ENCODE assay signal across 30 cellular contexts in genomic region chr11:46471943-46472661, GRCh38.
DNase-seq lines count a peak whose midpoint lies in the region; TF ChIP-seq lines count a peak whose summit lies in the region.
"Had no signal": no experiment of that assay in that cellular context is flagged by ENCODE, and none has a peak within 500 bp of the region (broad histone marks: within the 10 kb centered on the region; RNA-seq: fewer than 3 reads in every experiment).

No MANE protein-coding gene starts in this region.

- H2AFZ ChIP-seq in PC-9 (no peak overlapping the region), hepatocyte (no peak overlapping the region), trophoblast cell (ENCODE audit: insufficient read depth, low read length, poor library complexity) (no peak overlapping the region)

- 87% methylated on average over 5 of the region's 5 CpGs for WGBS in hepatocyte (ENCODE audit: low lambda C conversion rate, missing lambda C conversion rate)
- no CpG with 5 or more reads among the region's 5 CpGs for WGBS in trophoblast cell (ENCODE audit: extremely low coverage, insufficient coverage, insufficient read length)

- no peak overlapping the region for H4K8ac ChIP-seq in trophoblast cell (ENCODE audit: low read depth, low read length)

- no peak overlapping the region for H4K91ac ChIP-seq in trophoblast cell (ENCODE audit: low read depth, low read length)

- H2AK5ac ChIP-seq in trophoblast cell (ENCODE audit: low read length), result no peak overlapping the region

- CTCF ChIA-PET in Caco-2 (lab: Charles Lee), result interaction anchor here (0.6 to 1.3 kb wide), 2 partner anchors 82 to 135 kb away, joined by 3 read pairs; no protein-coding TSS in a partner anchor
- CTCF ChIA-PET in PC-9 (lab: Charles Lee), result no interaction called here

- no peaks in the 10 kb centered on the region for H3K27me3 Mint-ChIP-seq in Caco-2 (ENCODE audit: insufficient read depth, unreplicated experiment)
- H3K27me3 Mint-ChIP-seq: activated CD4-positive, alpha-beta T cell treated with anti-CD3 and anti-CD28 coated beads for 36 hours; B cell; CD4-positive, alpha-beta memory T cell; natural killer cell treated with Interleukin-12 subunit alpha and Interleukin-12 subunit beta and Interleukin-15 and Interleukin-18, amount 100 ng/mL, for 72 hours had no signal

- H3K4me1 ChIP-seq in Caco-2 (peaks cover 23% of the 10 kb centered on the region), PC-9 (replicated peaks; ENCODE audit: insufficient read depth) (peaks cover 26% of the 10 kb centered on the region), hepatocyte (ENCODE audit: insufficient read depth) (peaks cover 12% of the 10 kb centered on the region), trophoblast cell (ENCODE audit: control insufficient read depth in 1 of 2, insufficient read depth in 2 of 2, low read length in 2 of 2) (no peaks in the 10 kb centered on the region)

- no peak overlapping the region for H3K14ac ChIP-seq in trophoblast cell (ENCODE audit: low read length)

- no peak overlapping the region for H3K27ac Mint-ChIP-seq in Caco-2 (ENCODE audit: unreplicated experiment)
- H3K27ac Mint-ChIP-seq: activated CD4-positive, alpha-beta T cell treated with anti-CD3 and anti-CD28 coated beads for 36 hours; activated naive CD4-positive, alpha-beta T cell treated with anti-CD3 and anti-CD28 coated beads, Interleukin-2, amount 50 U/mL, for 72 hours; B cell; HFFc6 had no signal

- no peak overlapping the region for H2BK12ac ChIP-seq in trophoblast cell (ENCODE audit: low read length)

- H3K27me3 ChIP-seq in Caco-2 (replicated peaks; ENCODE audit: control insufficient read depth, insufficient read depth, low read length), result no peaks in the 10 kb centered on the region
- no peaks in the 10 kb centered on the region for H3K27me3 ChIP-seq in PC-9 (ENCODE audit: insufficient read depth, low read depth)
- H3K27me3 ChIP-seq in hepatocyte, result no peaks in the 10 kb centered on the region
- no peaks in the 10 kb centered on the region for H3K27me3 ChIP-seq in trophoblast cell (ENCODE audit: insufficient read depth, low read length)
- H3K27me3 ChIP-seq: testis had no signal

- BruUV-seq in Caco-2 (replicated peaks; lab: Mats Ljungman, UMichigan) (no TSS peak), PC-9 (replicated peaks; lab: Mats Ljungman, UMichigan) (no TSS peak)

- H2BK5ac ChIP-seq in trophoblast cell (ENCODE audit: low read depth, low read length, poor library complexity), result no peak overlapping the region

- no peak overlapping the region for H3K9ac ChIP-seq in trophoblast cell (ENCODE audit: low read length)
- H3K9ac ChIP-seq: KMS-11 had no signal

- peaks cover 25% of the 10 kb centered on the region for H3K36me3 Mint-ChIP-seq in Caco-2 (ENCODE audit: insufficient read depth, unreplicated experiment)
- H3K36me3 Mint-ChIP-seq: activated naive CD4-positive, alpha-beta T cell treated with anti-CD3 and anti-CD28 coated beads, Interleukin-2, amount 50 U/mL, for 72 hours; natural killer cell treated with Interleukin-12 subunit alpha and Interleukin-12 subunit beta and Interleukin-15 and Interleukin-18, amount 100 ng/mL, for 72 hours had no signal

- H3K4me3 ChIP-seq in Caco-2 (ENCODE audit: low read depth, low read length) (no peak overlapping the region), PC-9 (no peak overlapping the region), hepatocyte (no peak overlapping the region), trophoblast cell (ENCODE audit: low read depth, low read length) (no peak overlapping the region)
- H3K4me3 ChIP-seq: testis had no signal

- H3K4me2 ChIP-seq in PC-9 (peak overlapping the region; percentile 33), hepatocyte (peak overlapping the region; percentile 19), trophoblast cell (ENCODE audit: low read length) (no peak overlapping the region)
- H3K4me2 ChIP-seq: KMS-11 had no signal

- TF ChIP-seq CTCF in Caco-2 (IDR thresholded peaks at IDR 0.05; ENCODE audit: insufficient read depth in 1 of 2, low read depth in 1 of 2, low read length in 1 of 2, severe bottlenecking in 1 of 2, unreplicated experiment in 1 of 2), result no peak
- TF ChIP-seq CTCF in PC-9 (conservative IDR thresholded peaks at IDR 0.05), result no peak
- TF ChIP-seq CTCF in hepatocyte (IDR thresholded peaks at IDR 0.05; ENCODE audit: poor library complexity), result no peak

- intact Hi-C loops in Caco-2 (cut with micrococcal nuclease; ENCODE audit: unreplicated experiment), result no loop called here
- intact Hi-C loops in PC-9 (cut with micrococcal nuclease; ENCODE audit: unreplicated experiment), result no loop called here

- no peak overlapping the region for H3K23ac ChIP-seq in trophoblast cell (ENCODE audit: low read length)

- no peaks in the 10 kb centered on the region for H3K36me3 ChIP-seq in Caco-2 (ENCODE audit: control insufficient read depth, insufficient read depth, low read length)
- no peaks in the 10 kb centered on the region for H3K36me3 ChIP-seq in PC-9 (ENCODE audit: low read depth)
- no peaks in the 10 kb centered on the region for H3K36me3 ChIP-seq in hepatocyte (replicated peaks; ENCODE audit: insufficient read depth, low read depth)
- peaks cover 0 to 3% of the 10 kb centered on the region in 2 experiments for H3K36me3 ChIP-seq in trophoblast cell (ENCODE audit: control insufficient read depth in 1 of 2, insufficient read depth in 2 of 2, low read length in 2 of 2)

- H4K20me1 ChIP-seq in PC-9 (ENCODE audit: insufficient read depth) (peaks cover 47% of the 10 kb centered on the region), hepatocyte (ENCODE audit: insufficient read depth, poor library complexity, severe bottlenecking) (no peaks in the 10 kb centered on the region)

- H3K4me1 Mint-ChIP-seq in Caco-2 (ENCODE audit: low read depth, unreplicated experiment), result peaks cover 25% of the 10 kb centered on the region

- H3K9me3 ChIP-seq in Caco-2 (0 out of 2 replicates have a peak, but pooled peaks cover 2% of the 10 kb centered on the region), PC-9 (ENCODE audit: insufficient read depth, low read depth) (no peaks in the 10 kb centered on the region), hepatocyte (ENCODE audit: low read depth) (no peaks in the 10 kb centered on the region), trophoblast cell (ENCODE audit: insufficient read depth, low read depth, low read length) (no peaks in the 10 kb centered on the region)
- H3K9me3 ChIP-seq: testis had no signal

- peak overlapping the region; percentile 5 for H3K4me3 Mint-ChIP-seq in Caco-2 (ENCODE audit: unreplicated experiment)
- H3K4me3 Mint-ChIP-seq: activated CD4-positive, alpha-beta T cell treated with anti-CD3 and anti-CD28 coated beads for 36 hours; B cell; CD4-positive, alpha-beta memory T cell; HFFc6; natural killer cell treated with Interleukin-12 subunit alpha and Interleukin-12 subunit beta and Interleukin-15 and Interleukin-18, amount 100 ng/mL, for 72 hours had no signal

- peaks cover 27% of the 10 kb centered on the region for H3F3A ChIP-seq in PC-9 (ENCODE audit: insufficient read depth, low read depth)

- DNase-seq in Caco-2 (no peak), PC-9 (peak in 1 of 2 experiments; percentile 66), hepatocyte (ENCODE audit: low spot score) (no peak), trophoblast cell (peak; percentile 5 to 42), NCI-H510A treated with DMSO at 0.1 percent for 48 hours (lab: John Stamatoyannopoulos, UW) (no peak), HPDE6-E6E7 (ENCODE audit: extremely low spot score) (no peak), NCI-H1417 (lab: John Stamatoyannopoulos, UW) (no peak)
- no peak for DNase-seq in activated T-cell treated with anti-CD3 and anti-CD28 coated beads, Interleukin-2, amount 50 U/mL, for 48 hours
- DNase-seq: activated CD4-positive, alpha-beta T cell treated with anti-CD3 and anti-CD28 coated beads for 36 hours; CD4-positive, alpha-beta memory T cell; cortex of kidney; DMS 273 treated with DMSO at 0.1 percent for 48 hours; effector memory CD4-positive, alpha-beta T cell; GOT3; HFFc6; islet precursor cell; MM.1S; NCI-H1436; NCI-H2081; NCI-H748 treated with DMSO at 0.1 percent for 48 hours; RPMI8226; stimulated activated CD4-positive, alpha-beta T cell treated with anti-CD3 and anti-CD28 coated beads, Interleukin-1b, Interleukin-23, amount 100 ng/mL, for 48 hours; stimulated activated naive CD8-positive, alpha-beta T cell treated with anti-CD3 and anti-CD28 coated beads, Interleukin-15, Interleukin-2, amounts not matched to agents 100 U/mL and 50 U/mL, for 24 hours; T1000 had no signal

- no peak overlapping the region for H2BK120ac ChIP-seq in trophoblast cell (ENCODE audit: insufficient read depth, low read length, poor library complexity)

- H3K9me3 Mint-ChIP-seq in Caco-2 (ENCODE audit: unreplicated experiment), result no peaks in the 10 kb centered on the region
- H3K9me3 Mint-ChIP-seq: activated naive CD4-positive, alpha-beta T cell treated with anti-CD3 and anti-CD28 coated beads, Interleukin-2, amount 50 U/mL, for 72 hours; CD4-positive, alpha-beta memory T cell; HFFc6; natural killer cell treated with Interleukin-12 subunit alpha and Interleukin-12 subunit beta and Interleukin-15 and Interleukin-18, amount 100 ng/mL, for 72 hours had no signal

- peak overlapping the region; percentile 28 for H3K27ac ChIP-seq in PC-9
- H3K27ac ChIP-seq in hepatocyte, result peak overlapping the region; percentile 78
- H3K27ac ChIP-seq in trophoblast cell (ENCODE audit: low read depth, low read length), result no peak overlapping the region
- H3K27ac ChIP-seq: KMS-11, VCaP had no signal

- no peak overlapping the region for H3K4ac ChIP-seq in trophoblast cell (ENCODE audit: low read depth, low read length)

- H3K18ac ChIP-seq in trophoblast cell (ENCODE audit: low read length), result no peak overlapping the region

- H3K79me2 ChIP-seq in PC-9 (ENCODE audit: low read depth) (peaks cover 7% of the 10 kb centered on the region), hepatocyte (peaks cover 25% of the 10 kb centered on the region), trophoblast cell (ENCODE audit: control insufficient read depth, insufficient read depth, low read length, poor library complexity) (no peaks in the 10 kb centered on the region)

- H3K9me2 ChIP-seq in PC-9 (ENCODE audit: insufficient read depth), result no peaks in the 10 kb centered on the region
- H3K9me2 ChIP-seq in hepatocyte (replicated peaks; ENCODE audit: insufficient read depth), result no peaks in the 10 kb centered on the region

- H3K79me1 ChIP-seq in trophoblast cell (ENCODE audit: low read length), result no peaks in the 10 kb centered on the region

- POLR2A ChIA-PET in Caco-2 (lab: Charles Lee) (no interaction called here), PC-9 (lab: Charles Lee; ENCODE audit: unreplicated experiment) (no interaction called here)

- no peak overlapping the region for H4K12ac ChIP-seq in trophoblast cell (ENCODE audit: low read depth, low read length)

Comparison
In these comparisons a context has a peak if more than half of its experiments do, and no peak if none do; other contexts are left out.
1. DNase-seq: peak in trophoblast cell (2 of 2); none in Caco-2 (0 of 2), hepatocyte (single experiment), NCI-H510A treated with DMSO at 0.1 percent for 48 hours (single experiment), activated T-cell treated with anti-CD3 and anti-CD28 coated beads, Interleukin-2, amount 50 U/mL, for 48 hours (0 of 2), HPDE6-E6E7 (single experiment) and NCI-H1417 (0 of 3).